In the genomic region with DNA sequence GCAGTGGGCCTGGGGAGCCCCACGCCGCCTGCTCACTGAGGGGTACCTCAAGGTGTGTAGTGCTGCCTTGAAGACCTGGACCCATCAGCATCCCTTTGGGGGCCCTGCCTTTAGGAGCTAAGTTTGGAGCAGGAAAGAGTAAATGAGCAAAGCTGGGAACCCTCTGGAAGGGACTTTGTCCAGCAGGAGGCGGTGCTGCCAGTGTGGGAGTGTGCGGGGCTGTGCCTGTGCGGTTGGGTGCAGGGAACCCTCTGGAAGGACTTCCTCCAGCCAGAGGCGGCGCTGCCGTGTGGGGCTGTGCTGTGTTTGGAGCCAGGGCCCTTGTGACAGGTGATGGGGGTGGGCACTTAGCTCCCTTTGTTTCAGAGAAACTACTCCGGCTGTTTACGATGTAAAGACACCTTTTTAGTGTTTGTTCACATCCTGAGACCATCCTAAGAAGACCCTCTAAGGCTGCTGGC, we compare ENCODE assay signal across 11 cellular contexts. TPM values are rescaled to one million over a fixed set of nuclear protein-coding genes. Genes with fewer than 3 reads are reported as not detected.
DNase-seq lines count a peak whose midpoint lies in the region; ATAC-seq and TF ChIP-seq lines count a peak whose summit lies in the region.
"Had no signal": no experiment of that assay in that cellular context is flagged by ENCODE, and none has a peak within 500 bp of the region (broad histone marks: within the 10 kb centered on the region; RNA-seq: fewer than 3 reads in every experiment).

No MANE protein-coding gene starts in this region.

- no peak overlapping the region for H2AFZ ChIP-seq in Loucy (ENCODE audit: low read length)

- H3K36me3 ChIP-seq in Loucy (ENCODE audit: insufficient read depth, low read length) (peaks cover 69% of the 10 kb centered on the region; the same call in 1 of the 2 replicates), endodermal cell (ENCODE audit: control insufficient read depth, insufficient read depth, low read length) (peaks cover 23% of the 10 kb centered on the region)

- no peaks in the 10 kb centered on the region for H3K27me3 Mint-ChIP-seq in endodermal cell (ENCODE audit: insufficient read depth)
- H3K27me3 Mint-ChIP-seq in nephron progenitor cell (ENCODE audit: low read depth, poor library complexity) = no peaks in the 10 kb centered on the region
- H3K27me3 Mint-ChIP-seq: activated CD4-positive, alpha-beta memory T cell treated with anti-CD3 and anti-CD28 coated beads for 36 hours had no signal

- H3K79me2 ChIP-seq in Loucy (ENCODE audit: insufficient read depth, low read length) = peaks cover 93% of the 10 kb centered on the region

- H3K4me3 ChIP-seq in GM12864 (ENCODE audit: low read depth, low read length) = no peak overlapping the region
- H3K4me3 ChIP-seq in Loucy (ENCODE audit: low read length, poor library complexity, severe bottlenecking) = no peak overlapping the region
- H3K4me3 ChIP-seq in endodermal cell (ENCODE audit: low read length) = no peak overlapping the region
- H3K4me3 ChIP-seq: thoracic aorta had no signal

- no peak overlapping the region for H3K9ac ChIP-seq in Loucy (ENCODE audit: low read depth, low read length, poor library complexity, severe bottlenecking)
- H3K9ac ChIP-seq in endodermal cell (ENCODE audit: extremely low read depth, low read length, poor library complexity, severe bottlenecking) = no peak overlapping the region

- no peaks in the 10 kb centered on the region for H3K4me1 ChIP-seq in Loucy (ENCODE audit: insufficient read depth, low read length, poor library complexity, severe bottlenecking)
- H3K4me1 ChIP-seq in endodermal cell (ENCODE audit: control insufficient read depth, insufficient read depth, low read length) = peaks cover 12% of the 10 kb centered on the region

- no peak overlapping the region for H3K27ac ChIP-seq in endodermal cell (ENCODE audit: low read depth, low read length)
- H3K27ac ChIP-seq: thoracic aorta had no signal

- H3F3A ChIP-seq in Loucy (ENCODE audit: low read depth) = no peaks in the 10 kb centered on the region

- peaks cover 31% of the 10 kb centered on the region for H4K20me1 ChIP-seq in Loucy (ENCODE audit: insufficient read depth, low read length, poor library complexity, severe bottlenecking)

- H3K4me1 Mint-ChIP-seq in endodermal cell (peaks cover 15% of the 10 kb centered on the region), nephron progenitor cell (peaks cover 43% of the 10 kb centered on the region)

- ATAC-seq in GM21423 (IDR thresholded peaks at IDR 0.05; ENCODE audit: unreplicated experiment) (no peak), GM19463 (IDR thresholded peaks at IDR 0.05; ENCODE audit: unreplicated experiment) (no peak)

- 91 to 94% methylated on average over 7 to 10 of the region's 10 CpGs for WGBS in endodermal cell (ENCODE audit: insufficient coverage in 1 of 2, insufficient read length in 1 of 2), 2 experiments

- H3K9me3 ChIP-seq in Loucy (ENCODE audit: insufficient read depth, low read depth, low read length) (no peaks in the 10 kb centered on the region), endodermal cell (ENCODE audit: control insufficient read depth, low read length) (no peaks in the 10 kb centered on the region)
- H3K9me3 ChIP-seq: thoracic aorta had no signal

- peak overlapping the region; percentile 76 for H3K27ac Mint-ChIP-seq in endodermal cell
- H3K27ac Mint-ChIP-seq in nephron progenitor cell = peak overlapping the region; percentile 42
- H3K27ac Mint-ChIP-seq: activated CD4-positive, alpha-beta memory T cell treated with anti-CD3 and anti-CD28 coated beads for 36 hours had no signal

- TF ChIP-seq CTCF in GM12864 (IDR thresholded peaks at IDR 0.05; ENCODE audit: low read depth, low read length, missing control alignments) = peak; percentile 12
- TF ChIP-seq CTCF in Loucy (conservative IDR thresholded peaks at IDR 0.05; ENCODE audit: low read length) = peak; percentile 45
- TF ChIP-seq CTCF in endodermal cell (conservative IDR thresholded peaks at IDR 0.05) = peak; percentile 80
- peak; percentile 13 for TF ChIP-seq CTCF in nephron progenitor cell (IDR thresholded peaks at IDR 0.05)

- H3K9me2 ChIP-seq in Loucy (replicated peaks; ENCODE audit: low read depth, low read length) = no peaks in the 10 kb centered on the region

- peaks cover 23% of the 10 kb centered on the region for H3K36me3 Mint-ChIP-seq in endodermal cell (ENCODE audit: low read depth)
- peaks cover 47% of the 10 kb centered on the region for H3K36me3 Mint-ChIP-seq in nephron progenitor cell (ENCODE audit: low read depth)

- no peak overlapping the region for H3K4me3 Mint-ChIP-seq in endodermal cell
- no peak overlapping the region for H3K4me3 Mint-ChIP-seq in nephron progenitor cell
- H3K4me3 Mint-ChIP-seq: activated CD4-positive, alpha-beta memory T cell treated with anti-CD3 and anti-CD28 coated beads for 36 hours had no signal

- H3K27me3 ChIP-seq in Loucy (ENCODE audit: insufficient read depth, low read length, poor library complexity, severe bottlenecking) (no peaks in the 10 kb centered on the region), endodermal cell (ENCODE audit: control insufficient read depth, insufficient read depth, low read length, poor library complexity, severe bottlenecking) (no peaks in the 10 kb centered on the region)

- no peak overlapping the region for H3K4me2 ChIP-seq in Loucy (ENCODE audit: low read depth, low read length, poor library complexity, severe bottlenecking)

- no peak for DNase-seq in GM12864 (ENCODE audit: low read depth)
- peak; percentile 96 for DNase-seq in endodermal cell
- DNase-seq in nephron progenitor cell = no peak
- no peak for DNase-seq in dermis blood vessel endothelial cell
- DNase-seq in NCI-H1105 (lab: John Stamatoyannopoulos, UW) = no peak
- DNase-seq: activated CD4-positive, alpha-beta memory T cell treated with anti-CD3 and anti-CD28 coated beads for 36 hours; NCI-H2081 had no signal

- no peaks in the 10 kb centered on the region for H3K9me3 Mint-ChIP-seq in endodermal cell
- peaks cover 2% of the 10 kb centered on the region for H3K9me3 Mint-ChIP-seq in nephron progenitor cell
- H3K9me3 Mint-ChIP-seq: activated CD4-positive, alpha-beta memory T cell treated with anti-CD3 and anti-CD28 coated beads for 36 hours had no signal

RNA-seq across cellular contexts. Expression of a gene that starts 25.8 kb away (rescaled TPM):
- total RNA-seq in endodermal cell = 10 to 100 TPM; 45.2 to 48.6 TPM
- 47.0 TPM for polyA plus RNA-seq in endodermal cell (2013, experiment 1 of 2)
- 44.0 TPM for polyA plus RNA-seq in endodermal cell (2013, experiment 2 of 2)
- 42.9 and 56.3 TPM in 2 replicates for total RNA-seq in dermis blood vessel endothelial cell

Comparison
In these comparisons a context has a peak if more than half of its experiments do, and no peak if none do; other contexts are left out.
1. CTCF ChIP-seq: peak in every context shown above with its lines; median percentile 80 in endodermal cell; 45 in Loucy; 13 in nephron progenitor cell; 12 in GM12864.